34 cellular contexts compared by ENCODE assay signal in the genomic region with DNA sequence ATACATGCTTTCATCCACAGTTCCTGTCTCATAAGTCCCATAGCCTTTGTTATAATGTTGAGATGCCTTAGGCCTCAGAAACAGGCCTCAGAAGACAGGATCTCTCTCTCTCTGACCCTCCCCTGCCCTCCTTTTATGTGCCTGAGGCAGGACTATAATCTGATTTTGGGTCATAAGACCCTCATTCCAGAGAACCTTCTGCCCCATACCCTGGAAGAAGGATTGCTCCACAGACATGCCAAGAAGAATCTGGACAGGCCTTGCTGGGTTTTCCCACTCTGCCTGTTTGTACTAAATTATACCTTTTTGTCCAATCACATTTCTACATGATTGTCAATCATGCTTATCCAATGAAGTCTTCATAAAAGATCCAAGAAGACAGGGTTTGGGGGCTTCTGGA. TPM values are rescaled to one million over a fixed set of nuclear protein-coding genes. Genes with fewer than 3 reads are reported as not detected.
"Had no signal": no experiment of that assay in that cellular context is flagged by ENCODE, and none has a peak within 500 bp of the region (broad histone marks: within the 10 kb centered on the region; RNA-seq: fewer than 3 reads in every experiment).

No MANE protein-coding gene starts in this region.

- ATAC-seq: activated CD8-positive, alpha-beta memory T cell treated with anti-CD3 and anti-CD28 coated beads, Interleukin-2, amount 10 ng/mL, durations not matched to agents 7 days and 5 days; activated naive CD8-positive, alpha-beta T cell treated with anti-CD3 and anti-CD28 coated beads, Interleukin-2, amount 50 U/mL, for 24 hours; Right ventricle myocardium inferior had no signal

- H3K27ac ChIP-seq: PC-9, RWPE1, WERI-Rb-1 had no signal

- H3K4me2 ChIP-seq: PC-9 had no signal

- H3K4me3 ChIP-seq: PC-9 had no signal

- DNase-seq: activated CD4-positive, alpha-beta memory T cell treated with anti-CD3 and anti-CD28 coated beads, Interleukin-2, amount 10 ng/mL, durations not matched to agents 7 days and 5 days; activated CD4-positive, alpha-beta T cell treated with anti-CD3 and anti-CD28 coated beads for 1 hour; activated CD4-positive, alpha-beta T cell treated with anti-CD3 and anti-CD28 coated beads for 48 hours; activated CD4-positive, CD25-positive, alpha-beta regulatory T cell; activated CD8-positive, alpha-beta memory T cell treated with anti-CD3 and anti-CD28 coated beads for 24 hours; activated CD8-positive, alpha-beta memory T cell treated with anti-CD3 and anti-CD28 coated beads, Interleukin-2, amount 10 ng/mL, durations not matched to agents 7 days and 5 days; activated CD8-positive, alpha-beta memory T cell treated with anti-CD3 and anti-CD28 coated beads, Interleukin-2, amount 50 U/mL, for 48 hours; activated effector memory CD4-positive, alpha-beta T cell treated with Interleukin-2 at 50 U/mL for 16 hours; activated naive CD4-positive, alpha-beta T cell treated with anti-CD3 and anti-CD28 coated beads, Interleukin-2, amount 10 ng/mL, durations not matched to agents 7 days and 5 days; activated naive CD8-positive, alpha-beta T cell treated with anti-CD3 and anti-CD28 coated beads, Interleukin-2, amount 50 U/mL, for 24 hours; activated T-cell treated with anti-CD3 and anti-CD28 coated beads, Interleukin-2, amount 50 U/mL, for 48 hours; anterior cingulate cortex; central memory CD4-positive, alpha-beta T cell; Kasumi-1; MV-4-11; NCI-H1092; NCI-H1436 treated with DMSO at 0.1 percent for 48 hours; NCI-H1694 treated with DMSO at 0.1 percent for 48 hours; NCI-H2029; NCI-H345; NCI-H524 treated with DMSO at 0.1 percent for 48 hours; NCI-H748 treated with DMSO at 0.1 percent for 48 hours; NK-92 treated with Interleukin-12 subunit alpha and Interleukin-12 subunit beta, amount 100 ng/mL, for 24 hours; PC-9; SIG-M5; SW 1271; T-helper 1 cell; T-helper 2 cell; T-helper 9 cell; WERI-Rb-1 had no signal

- H2AFZ ChIP-seq: PC-9 had no signal

- FAIRE-seq: RCC 7860 had no signal

- H3K36me3 ChIP-seq: WERI-Rb-1 had no signal

RNA-seq across cellular contexts. Expression of a gene that starts 57.2 kb away (rescaled TPM):
- total RNA-seq: activated CD4-positive, alpha-beta memory T cell treated with anti-CD3 and anti-CD28 coated beads, Interleukin-2, amount 10 ng/mL, durations not matched to agents 7 days and 5 days; activated CD8-positive, alpha-beta memory T cell treated with anti-CD3 and anti-CD28 coated beads, Interleukin-2, amount 10 ng/mL, durations not matched to agents 7 days and 5 days; NCI-H460 had no signal
